8 cellular contexts compared by ENCODE assay signal in the genomic region with DNA sequence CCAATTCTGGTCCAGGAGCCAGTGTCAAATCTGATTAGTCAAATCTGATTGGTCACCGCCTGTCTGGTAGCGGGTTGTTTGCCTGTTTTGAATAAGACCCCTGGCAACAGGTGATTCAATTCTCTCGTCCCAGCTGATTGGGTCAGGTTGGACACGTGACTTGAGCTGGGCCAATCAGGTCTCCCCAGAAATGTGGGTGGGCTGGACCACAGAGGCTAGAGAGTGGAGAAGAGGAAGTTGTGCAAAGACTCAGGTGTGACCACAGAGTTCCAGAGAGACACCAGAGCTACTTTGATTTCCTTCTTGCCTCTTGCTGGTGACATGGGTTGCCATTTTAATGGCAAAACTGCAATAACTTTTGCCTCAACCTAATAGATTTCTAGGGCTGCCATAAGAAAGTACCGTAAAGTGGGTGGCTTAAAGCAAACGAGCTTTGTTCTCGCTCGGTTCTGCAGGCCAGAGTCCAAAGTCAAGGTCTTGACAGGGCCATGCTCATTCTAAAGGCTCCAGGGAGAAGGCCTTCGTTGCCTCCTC. TPM values are rescaled to one million over a fixed set of nuclear protein-coding genes. Genes with fewer than 3 reads are reported as not detected.
DNase-seq lines count a peak whose midpoint lies in the region; ATAC-seq and FAIRE-seq lines count a peak whose summit lies in the region.

No MANE protein-coding gene starts in this region.

- peak; percentile 41 to 57 for DNase-seq in NCI-H526 (lab: John Stamatoyannopoulos, UW)
- DNase-seq in NCI-H526 treated with DMSO at 0.1 percent for 48 hours (lab: John Stamatoyannopoulos, UW): no peak
- DNase-seq in NAMALWA (ENCODE audit: low spot score): peak; percentile 100
- peak; percentile 56 to 65 for DNase-seq in activated CD4-positive, alpha-beta T cell treated with anti-CD3 and anti-CD28 coated beads, Interleukin-2, amount 50 U/mL, for 4 hours
- DNase-seq in effector CD4-positive, alpha-beta T cell: peak; percentile 45
- DNase-seq in small intestine: peak; percentile 72
- no peak for DNase-seq in COLO668 (lab: John Stamatoyannopoulos, UW; ENCODE audit: unreplicated experiment)

- no peaks in the 10 kb centered on the region for H3K36me3 ChIP-seq in small intestine (ENCODE audit: control insufficient read depth in 2 of 2, insufficient read depth in 2 of 2, low read length in 2 of 2)

- H3K9me3 ChIP-seq in small intestine (ENCODE audit: control insufficient read depth, low read depth): no peaks in the 10 kb centered on the region

- 61 to 72% (median 64%) methylated on average over 9 of the region's 9 CpGs for WGBS in small intestine, 3 donors

- H3K4me1 ChIP-seq in small intestine (ENCODE audit: control insufficient read depth in 2 of 2, insufficient read depth in 1 of 2, low read depth in 1 of 2, low read length in 1 of 2): peaks cover 0 to under 1% of the 10 kb centered on the region in 2 donors

- peaks cover 6 to 12% of the 10 kb centered on the region in 2 donors for H3K27me3 ChIP-seq in small intestine (ENCODE audit: control insufficient read depth in 2 of 2, insufficient read depth in 2 of 2, low read length in 2 of 2)

- no peak overlapping the region for H3K27ac ChIP-seq in small intestine (ENCODE audit: low read depth in 1 of 2, low read length in 1 of 2)

- ATAC-seq in HG02678 (IDR thresholded peaks at IDR 0.05; ENCODE audit: unreplicated experiment): peak; percentile 87

- H3K4me3 ChIP-seq in small intestine (ENCODE audit: low read depth in 1 of 2, low read length in 2 of 2): no peak overlapping the region

- no peak for FAIRE-seq in small intestine (lab: Jason Lieb, UNC)

RNA-seq across cellular contexts. Expression of a gene that starts 5.4 kb away (rescaled TPM):
- polyA plus RNA-seq in small intestine: under 1 TPM in 1 of 3 donors, not detected in 2; 0.37 TPM

RNA-seq across cellular contexts. Expression of a gene that starts 34.1 kb away (rescaled TPM):
- 1 to 10 TPM in 2 of 3 donors, not detected in 1; 1.1 to 5.8 TPM for polyA plus RNA-seq in small intestine

RNA-seq across cellular contexts. Expression of a gene that starts 54.6 kb away (rescaled TPM):
- polyA plus RNA-seq in small intestine: 10 to 100 TPM in 1 of 3 donors, 1 to 10 TPM in 2; 4.0 to 11.2 (median 8.1) TPM

RNA-seq across cellular contexts. Expression of a gene that starts 54.7 kb away (rescaled TPM):
- polyA plus RNA-seq in small intestine: under 1 TPM in 2 of 3 donors, not detected in 1; 0.15 to 0.89 TPM

Comparison
In these comparisons a context has a peak if more than half of its experiments do, and no peak if none do; other contexts are left out.
1. DNase-seq: peak in NCI-H526 (2 of 2), NAMALWA (single experiment), activated CD4-positive, alpha-beta T cell treated with anti-CD3 and anti-CD28 coated beads, Interleukin-2, amount 50 U/mL, for 4 hours (2 of 2), effector CD4-positive, alpha-beta T cell (single experiment) and small intestine (single experiment); none in NCI-H526 treated with DMSO at 0.1 percent for 48 hours (single experiment) and COLO668 (single experiment).